Comparison of ENCODE assay signal across 8 cellular contexts in genomic region chr14:100304825-100305445, GRCh38. TPM values are rescaled to one million over a fixed set of nuclear protein-coding genes. Genes with fewer than 3 reads are reported as not detected.
DNase-seq lines count a peak whose midpoint lies in the region; ATAC-seq and TF ChIP-seq lines count a peak whose summit lies in the region.

No MANE protein-coding gene starts in this region.

- no TSS peak for BruUV-seq in MCF 10A (replicated peaks; lab: Mats Ljungman, UMichigan)

- H3K9me3 Mint-ChIP-seq in MCF 10A (ENCODE audit: unreplicated experiment), result no peaks in the 10 kb centered on the region
- H3K9me3 Mint-ChIP-seq in stimulated activated effector memory CD8-positive, alpha-beta T cell treated with anti-CD3 and anti-CD28 coated beads, Interleukin-12 subunit alpha, Interleukin-12 subunit beta, amount 100 ng/mL, for 72 hours, result no peaks in the 10 kb centered on the region

- peak overlapping the region; percentile 87 for H3K4me3 Mint-ChIP-seq in MCF 10A (ENCODE audit: unreplicated experiment)
- peak overlapping the region; percentile 83 for H3K4me3 Mint-ChIP-seq in stimulated activated effector memory CD8-positive, alpha-beta T cell treated with anti-CD3 and anti-CD28 coated beads, Interleukin-12 subunit alpha, Interleukin-12 subunit beta, amount 100 ng/mL, for 72 hours

- no peak for ATAC-seq in stimulated activated effector memory CD8-positive, alpha-beta T cell treated with anti-CD3 and anti-CD28 coated beads, Interleukin-12 subunit alpha, Interleukin-12 subunit beta, amount 100 ng/mL, for 72 hours

- no peak for TF ChIP-seq CTCF in MCF 10A (IDR thresholded peaks at IDR 0.05; ENCODE audit: unreplicated experiment)

- POLR2A ChIA-PET in MCF 10A (lab: Yijun Ruan, JAX), result interaction anchor here (0.8 to 1.7 kb wide), 7 partner anchors 9 to 135 kb away, joined by 3 to 9 read pairs (median 4); partner anchors contain the start of gene WDR25

- intact Hi-C loops in MCF 10A (cut with micrococcal nuclease), result loop anchor here (2.0 kb wide), 1 partner anchor 72 kb away; the partner anchor contains the start of gene WDR25

- DNase-seq in activated T-cell treated with anti-CD3 and anti-CD28 coated beads, Interleukin-2, amount 50 U/mL, for 1 hour, result peak; percentile 49
- DNase-seq in activated T-cell treated with anti-CD3 and anti-CD28 coated beads for 4 hours (no peak), NCI-H226 (peak; percentile 81), MCF 10A (ENCODE audit: unreplicated experiment) (peak; percentile 46), islet precursor cell (peak; percentile 74), RPMI8226 (no peak)
- DNase-seq in stimulated activated effector memory CD8-positive, alpha-beta T cell treated with anti-CD3 and anti-CD28 coated beads, Interleukin-12 subunit alpha, Interleukin-12 subunit beta, amount 100 ng/mL, for 72 hours (ENCODE audit: low spot score in 2 of 2), result no peak
- DNase-seq in stimulated activated CD4-positive, alpha-beta T cell treated with anti-CD3 and anti-CD28 coated beads, Interleukin-2, amount 100 ng/mL, for 48 hours, result no peak

- no peak overlapping the region for H3K27ac Mint-ChIP-seq in MCF 10A (ENCODE audit: low read depth, unreplicated experiment)
- H3K27ac Mint-ChIP-seq in stimulated activated effector memory CD8-positive, alpha-beta T cell treated with anti-CD3 and anti-CD28 coated beads, Interleukin-12 subunit alpha, Interleukin-12 subunit beta, amount 100 ng/mL, for 72 hours, result peak overlapping the region; percentile 80

- no peaks in the 10 kb centered on the region for H3K27me3 Mint-ChIP-seq in MCF 10A (ENCODE audit: insufficient read depth, unreplicated experiment)

- peaks cover 32% of the 10 kb centered on the region for H3K4me1 Mint-ChIP-seq in MCF 10A (ENCODE audit: insufficient read depth, unreplicated experiment)
- H3K4me1 Mint-ChIP-seq in stimulated activated effector memory CD8-positive, alpha-beta T cell treated with anti-CD3 and anti-CD28 coated beads, Interleukin-12 subunit alpha, Interleukin-12 subunit beta, amount 100 ng/mL, for 72 hours, result peaks cover 49% of the 10 kb centered on the region

- H3K36me3 Mint-ChIP-seq in MCF 10A (ENCODE audit: insufficient read depth, unreplicated experiment), result peaks cover 5% of the 10 kb centered on the region
- H3K36me3 Mint-ChIP-seq in stimulated activated effector memory CD8-positive, alpha-beta T cell treated with anti-CD3 and anti-CD28 coated beads, Interleukin-12 subunit alpha, Interleukin-12 subunit beta, amount 100 ng/mL, for 72 hours, result peaks cover 24% of the 10 kb centered on the region

- CTCF ChIA-PET in MCF 10A (lab: Yijun Ruan, JAX), result interaction anchor here (0.6 to 1.1 kb wide), 3 partner anchors 10 to 19 kb away, joined by 3 to 6 read pairs (median 3); no protein-coding TSS in a partner anchor

RNA-seq across cellular contexts. Expression of gene SLC25A29, which starts 1.3 kb away (rescaled TPM):
- total RNA-seq in MCF 10A (2022), result 33.9 and 49.2 TPM in 2 replicates

RNA-seq across cellular contexts. Expression of gene SLC25A47, which starts 18.2 kb away (rescaled TPM):
- not detected in 2 replicates for total RNA-seq in MCF 10A (2022)

Comparison
In these comparisons a context has a peak if more than half of its experiments do, and no peak if none do; other contexts are left out.
1. DNase-seq: peak in activated T-cell treated with anti-CD3 and anti-CD28 coated beads, Interleukin-2, amount 50 U/mL, for 1 hour (single experiment), NCI-H226 (single experiment), MCF 10A (single experiment) and islet precursor cell (single experiment); none in activated T-cell treated with anti-CD3 and anti-CD28 coated beads for 4 hours (single experiment), stimulated activated effector memory CD8-positive, alpha-beta T cell treated with anti-CD3 and anti-CD28 coated beads, Interleukin-12 subunit alpha, Interleukin-12 subunit beta, amount 100 ng/mL, for 72 hours (0 of 2), RPMI8226 (single experiment) and stimulated activated CD4-positive, alpha-beta T cell treated with anti-CD3 and anti-CD28 coated beads, Interleukin-2, amount 100 ng/mL, for 48 hours (0 of 2).